ENCODE assay signal across 16 cellular contexts in genomic region chr20:64244870-64245603, GRCh38. TPM values are rescaled to one million over a fixed set of nuclear protein-coding genes. Genes with fewer than 3 reads are reported as not detected.
DNase-seq lines count a peak whose midpoint lies in the region; ATAC-seq and TF ChIP-seq lines count a peak whose summit lies in the region.
"Had no signal": no experiment of that assay in that cellular context is flagged by ENCODE, and none has a peak within 500 bp of the region (broad histone marks: within the 10 kb centered on the region; RNA-seq: fewer than 3 reads in every experiment).

No MANE protein-coding gene starts in this region.

- TF ChIP-seq CTCF in RWPE2 (IDR thresholded peaks at IDR 0.05; ENCODE audit: poor library complexity, severe bottlenecking) (no peak), lower lobe of right lung (IDR thresholded peaks at IDR 0.05) (no peak)

- H3K27ac ChIP-seq in BLaER1 treated with 17β-estradiol and CSF1 and Interleukin-3, amounts not matched to agents 10 nM and 100 nM: no peak overlapping the region
- no peak overlapping the region for H3K27ac ChIP-seq in RWPE2 (ENCODE audit: poor library complexity, severe bottlenecking)
- no peak overlapping the region for H3K27ac ChIP-seq in lower lobe of right lung
- H3K27ac ChIP-seq: gastroesophageal sphincter, tibial nerve had no signal

- H3K9me3 ChIP-seq in BLaER1 treated with 17β-estradiol and CSF1 and Interleukin-3, amounts not matched to agents 10 nM and 100 nM (replicated peaks in 1 of 11): no peaks in the 10 kb centered on the region
- H3K9me3 ChIP-seq in RWPE2 (ENCODE audit: severe bottlenecking) (no peaks in the 10 kb centered on the region), lower lobe of right lung (no peaks in the 10 kb centered on the region)
- H3K9me3 ChIP-seq: gastroesophageal sphincter, tibial nerve had no signal

- H3K4me1 ChIP-seq in BLaER1 treated with 17β-estradiol and CSF1 and Interleukin-3, amounts not matched to agents 10 nM and 100 nM: peaks cover 0 to 22% (median 11%) of the 10 kb centered on the region in 10 experiments; a peak in 13 of 20 replicates
- H3K4me1 ChIP-seq in RWPE2 (ENCODE audit: insufficient read depth, poor library complexity, severe bottlenecking) (no peaks in the 10 kb centered on the region), lower lobe of right lung (no peaks in the 10 kb centered on the region)
- H3K4me1 ChIP-seq: gastroesophageal sphincter, tibial nerve had no signal

- H3K4me3 ChIP-seq in BLaER1 treated with 17β-estradiol and CSF1 and Interleukin-3, amounts not matched to agents 10 nM and 100 nM: no peak overlapping the region
- H3K4me3 ChIP-seq in RWPE2 (ENCODE audit: severe bottlenecking): no peak overlapping the region
- H3K4me3 ChIP-seq in lower lobe of right lung: no peak overlapping the region
- H3K4me3 ChIP-seq: gastroesophageal sphincter, tibial nerve had no signal

- peaks cover 0 to 6% (median 0%) of the 10 kb centered on the region in 11 experiments; a peak in 1 of 22 replicates for H4K20me1 ChIP-seq in BLaER1 treated with 17β-estradiol and CSF1 and Interleukin-3, amounts not matched to agents 10 nM and 100 nM

- H3K27me3 ChIP-seq in BLaER1 treated with 17β-estradiol and CSF1 and Interleukin-3, amounts not matched to agents 10 nM and 100 nM: 0 out of 22 replicates have a peak, but pooled peaks cover 0 to 6% (median 0%) of the 10 kb centered on the region in 11 experiments
- H3K27me3 ChIP-seq in RWPE2 (ENCODE audit: insufficient read depth, poor library complexity, severe bottlenecking) (peaks cover 17% of the 10 kb centered on the region), lower lobe of right lung (ENCODE audit: low read depth) (peaks cover 6% of the 10 kb centered on the region)

- peak overlapping the region in 9 of 11 experiments; percentile 18 to 67 (median 41); a peak in 15 of 22 replicates for H3K4me2 ChIP-seq in BLaER1 treated with 17β-estradiol and CSF1 and Interleukin-3, amounts not matched to agents 10 nM and 100 nM

- no peaks in the 10 kb centered on the region for H3K36me3 ChIP-seq in BLaER1 treated with 17β-estradiol and CSF1 and Interleukin-3, amounts not matched to agents 10 nM and 100 nM
- H3K36me3 ChIP-seq in RWPE2 (ENCODE audit: low read depth): no peaks in the 10 kb centered on the region
- H3K36me3 ChIP-seq in lower lobe of right lung: no peaks in the 10 kb centered on the region
- H3K36me3 ChIP-seq: gastroesophageal sphincter, tibial nerve had no signal

- H3K9ac ChIP-seq in BLaER1 treated with 17β-estradiol and CSF1 and Interleukin-3, amounts not matched to agents 10 nM and 100 nM: no peak overlapping the region

- intact Hi-C loops in lower lobe of right lung (cut with DNase I): no loop called here

- ATAC-seq in RWPE2 (ENCODE audit: low read depth) (0 out of 3 replicates have a peak, but pooled peaks have one; percentile 17), lower lobe of right lung (no peak), HG03439 (IDR thresholded peaks at IDR 0.05; ENCODE audit: unreplicated experiment) (no peak), GM21737 (IDR thresholded peaks at IDR 0.05; ENCODE audit: unreplicated experiment) (no peak)
- ATAC-seq: activated CD4-positive, alpha-beta T cell treated with anti-CD3 and anti-CD28 coated beads for 36 hours; gastroesophageal sphincter; left colon had no signal

- DNase-seq in 8988T (peak; percentile 20), RWPE2 (ENCODE audit: low spot score) (peak; percentile 71), lower lobe of right lung (peak; percentile 17), NK-92 (lab: John Stamatoyannopoulos, UW; ENCODE audit: unreplicated experiment) (no peak)
- DNase-seq: activated CD4-positive, alpha-beta T cell treated with anti-CD3 and anti-CD28 coated beads for 36 hours; cerebellar nuclear complex; midbrain; NCI-H526; SHP77 treated with DMSO at 0.1 percent for 48 hours; stimulated activated naive CD4-positive, alpha-beta T cell treated with Interleukin-2 at 50 U/mL for 16 hours had no signal

RNA-seq across cellular contexts. Expression of gene PCMTD2, which starts 10.5 kb away (rescaled TPM):
- total RNA-seq in lower lobe of right lung: 65.8 TPM
